ENCODE assay signal across 20 cellular contexts in genomic region chr14:54844479-54844878, GRCh38.
"Had no signal": no experiment of that assay in that cellular context is flagged by ENCODE, and none has a peak within 500 bp of the region (broad histone marks: within the 10 kb centered on the region; RNA-seq: fewer than 3 reads in every experiment).

No MANE protein-coding gene starts in this region.

- H3K27ac ChIP-seq: brain microvascular endothelial cell, cardiac muscle cell had no signal

- ATAC-seq: PC-3 had no signal

- H3K27me3 Mint-ChIP-seq: activated B cell treated with CpG ODN at 0.5 μM for 24 hours; activated CD4-positive, alpha-beta memory T cell treated with anti-CD3 and anti-CD28 coated beads for 36 hours; activated CD4-positive, alpha-beta T cell treated with anti-CD3 and anti-CD28 coated beads, Interleukin-2, amount 10 ng/mL, durations not matched to agents 7 days and 5 days; activated naive CD8-positive, alpha-beta T cell had no signal

- H3K4me1 Mint-ChIP-seq: activated B cell treated with CpG ODN at 0.5 μM for 24 hours; activated CD4-positive, alpha-beta T cell treated with anti-CD3 and anti-CD28 coated beads, Interleukin-2, amount 10 ng/mL, durations not matched to agents 7 days and 5 days had no signal

- H3K27me3 ChIP-seq: brain microvascular endothelial cell, cardiac muscle cell had no signal

- H3K9me3 Mint-ChIP-seq: activated B cell treated with CpG ODN at 0.5 μM for 24 hours; activated CD4-positive, alpha-beta memory T cell treated with anti-CD3 and anti-CD28 coated beads for 36 hours; activated CD4-positive, alpha-beta T cell treated with anti-CD3 and anti-CD28 coated beads, Interleukin-2, amount 10 ng/mL, durations not matched to agents 7 days and 5 days had no signal

- H3K27ac Mint-ChIP-seq: activated B cell treated with CpG ODN at 0.5 μM for 24 hours; activated CD4-positive, alpha-beta memory T cell treated with anti-CD3 and anti-CD28 coated beads for 36 hours; activated CD4-positive, alpha-beta T cell treated with anti-CD3 and anti-CD28 coated beads, Interleukin-2, amount 10 ng/mL, durations not matched to agents 7 days and 5 days; activated naive CD8-positive, alpha-beta T cell had no signal

- DNase-seq: activated B cell treated with CpG ODN at 0.5 μM for 24 hours; activated CD4-positive, alpha-beta memory T cell treated with anti-CD3 and anti-CD28 coated beads for 36 hours; activated CD4-positive, alpha-beta T cell treated with anti-CD3 and anti-CD28 coated beads for 1 hour; activated CD4-positive, alpha-beta T cell treated with anti-CD3 and anti-CD28 coated beads, Interleukin-2, amount 10 ng/mL, durations not matched to agents 7 days and 5 days; activated CD8-positive, alpha-beta memory T cell treated with anti-CD3 and anti-CD28 coated beads for 24 hours; amygdala; brain microvascular endothelial cell; KG1; NCI-H1048; NCI-H146; NCI-H187 treated with DMSO at 0.1 percent for 48 hours; NCI-H2081 treated with DMSO at 0.1 percent for 48 hours; NCI-H446; NCI-H524; PC-3; SIG-M5; T-helper 2 cell; T1000 had no signal

- H3K4me3 Mint-ChIP-seq: activated B cell treated with CpG ODN at 0.5 μM for 24 hours; activated CD4-positive, alpha-beta memory T cell treated with anti-CD3 and anti-CD28 coated beads for 36 hours; activated CD4-positive, alpha-beta T cell treated with anti-CD3 and anti-CD28 coated beads, Interleukin-2, amount 10 ng/mL, durations not matched to agents 7 days and 5 days; activated naive CD8-positive, alpha-beta T cell had no signal

- H3K36me3 ChIP-seq: brain microvascular endothelial cell, cardiac muscle cell had no signal

- H3K4me3 ChIP-seq: cardiac muscle cell had no signal
